ENCODE assay signal across 8 cellular contexts in the genomic region with DNA sequence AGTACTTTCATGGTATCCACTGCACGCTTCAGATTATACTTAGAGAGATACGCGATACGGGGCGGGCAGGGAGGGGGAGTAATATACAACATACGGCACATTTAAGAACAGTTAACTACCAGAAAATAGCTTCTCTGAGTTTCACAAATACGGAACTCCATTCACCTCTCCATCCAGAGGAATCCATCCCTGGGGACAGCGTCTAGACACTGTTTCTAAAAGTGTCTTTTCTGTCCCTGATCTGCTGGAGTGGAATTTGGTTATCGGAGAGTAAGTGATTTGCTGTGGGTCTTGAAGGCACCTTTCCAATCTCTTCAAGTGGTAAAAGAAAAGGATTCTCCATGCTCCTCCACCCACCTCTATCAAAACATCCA. TPM values are rescaled to one million over a fixed set of nuclear protein-coding genes. Genes with fewer than 3 reads are reported as not detected.
DNase-seq lines count a peak whose midpoint lies in the region; ATAC-seq and TF ChIP-seq lines count a peak whose summit lies in the region.

No MANE protein-coding gene starts in this region.

- peak overlapping the region; percentile 98 for H3K4me3 Mint-ChIP-seq in activated naive CD4-positive, alpha-beta T cell treated with anti-CD3 and anti-CD28 coated beads for 36 hours

- peak overlapping the region; percentile 89 for H3K9ac ChIP-seq in PC-3 (ENCODE audit: low read length)
- H3K9ac ChIP-seq in muscle layer of colon (ENCODE audit: low read length), result peak overlapping the region; percentile 91

- POLR2A ChIA-PET in PC-3 (lab: Charles Lee; ENCODE audit: unreplicated experiment), result interaction anchor here (0.5 to 1.8 kb wide), 2 partner anchors 131 to 188 kb away, joined by 3 to 8 read pairs; no protein-coding TSS in a partner anchor

- H3K4me2 ChIP-seq in PC-3 (ENCODE audit: low read length), result peak overlapping the region; percentile 86

- H3K9me3 ChIP-seq in PC-3 (ENCODE audit: low read length) (no peaks in the 10 kb centered on the region), muscle layer of colon (ENCODE audit: low read length) (no peaks in the 10 kb centered on the region)
- no peaks in the 10 kb centered on the region for H3K9me3 ChIP-seq in effector memory CD4-positive, alpha-beta T cell (ENCODE audit: control insufficient read depth, low read length)

- peak overlapping the region; percentile 69 for H3K27ac Mint-ChIP-seq in activated naive CD4-positive, alpha-beta T cell treated with anti-CD3 and anti-CD28 coated beads for 36 hours

- peak overlapping the region; percentile 94 for H2AFZ ChIP-seq in PC-3 (ENCODE audit: low read length)

- peaks cover 17% of the 10 kb centered on the region for H3K4me1 Mint-ChIP-seq in activated naive CD4-positive, alpha-beta T cell treated with anti-CD3 and anti-CD28 coated beads for 36 hours (ENCODE audit: low read depth)

- H3K9me3 Mint-ChIP-seq in activated naive CD4-positive, alpha-beta T cell treated with anti-CD3 and anti-CD28 coated beads for 36 hours, result no peaks in the 10 kb centered on the region

- BruUV-seq in PC-3 (replicated peaks; lab: Mats Ljungman, UMichigan), result no TSS peak

- ATAC-seq in PC-3 (peak; percentile 4; the same call in 1 of the 2 replicates), HG02884 (IDR thresholded peaks at IDR 0.05; ENCODE audit: unreplicated experiment) (no peak), HG02885 (IDR thresholded peaks at IDR 0.05; ENCODE audit: poor library complexity, unreplicated experiment) (no peak)

- peak; percentile 19 for DNase-seq in activated naive CD4-positive, alpha-beta T cell treated with anti-CD3 and anti-CD28 coated beads for 36 hours
- DNase-seq in activated naive CD4-positive, alpha-beta T cell treated with Interleukin-2 at 50 U/mL for 16 hours, result no peak
- DNase-seq in PC-3 (peak; percentile 15), GOT3 (lab: John Stamatoyannopoulos, UW) (no peak)
- no peak for DNase-seq in effector memory CD4-positive, alpha-beta T cell

- H3K27me3 ChIP-seq in PC-3 (ENCODE audit: low read length), result no peaks in the 10 kb centered on the region
- no peaks in the 10 kb centered on the region for H3K27me3 ChIP-seq in effector memory CD4-positive, alpha-beta T cell (replicated peaks; ENCODE audit: control insufficient read depth, insufficient read depth, low read length, poor library complexity, severe bottlenecking)
- no peaks in the 10 kb centered on the region for H3K27me3 ChIP-seq in muscle layer of colon (ENCODE audit: control insufficient read depth in 1 of 2, insufficient read depth in 2 of 2, low read length in 2 of 2)

- H3K27ac ChIP-seq in PC-3 (ENCODE audit: low read length) (no peak overlapping the region), muscle layer of colon (ENCODE audit: low read depth, low read length) (peak overlapping the region; percentile 59)
- H3K27ac ChIP-seq in effector memory CD4-positive, alpha-beta T cell (ENCODE audit: insufficient read depth, low read length, poor library complexity, severe bottlenecking), result peak overlapping the region; percentile 90

- H3K4me1 ChIP-seq in PC-3 (ENCODE audit: insufficient read depth, low read length), result peaks cover 16% of the 10 kb centered on the region
- no peaks in the 10 kb centered on the region for H3K4me1 ChIP-seq in effector memory CD4-positive, alpha-beta T cell (ENCODE audit: control insufficient read depth, insufficient read depth, low read length, poor library complexity, severe bottlenecking)
- H3K4me1 ChIP-seq in muscle layer of colon (ENCODE audit: insufficient read depth, low read length), result peaks cover 18% of the 10 kb centered on the region

- H3K9me2 ChIP-seq in PC-3 (replicated peaks; ENCODE audit: low read length), result no peaks in the 10 kb centered on the region

- CTCF ChIA-PET in activated naive CD4-positive, alpha-beta T cell treated with anti-CD3 and anti-CD28 coated beads for 36 hours (lab: Charles Lee), result interaction anchor here (0.9 to 2.1 kb wide), 5 partner anchors 35 to 224 kb away, joined by 3 to 6 read pairs (median 4); no protein-coding TSS in a partner anchor
- CTCF ChIA-PET in PC-3 (lab: Charles Lee), result no interaction called here

- intact Hi-C loops in activated naive CD4-positive, alpha-beta T cell treated with anti-CD3 and anti-CD28 coated beads for 36 hours (cut with micrococcal nuclease), result loop anchor here (1.0 to 5.0 kb wide), 8 partner anchors 37 to 224 kb away; no protein-coding TSS in a partner anchor
- intact Hi-C loops in PC-3 (cut with micrococcal nuclease), result loop anchor here (1.0 to 10.0 kb wide), 4 partner anchors 63 to 209 kb away; no protein-coding TSS in a partner anchor

- H3K27me3 Mint-ChIP-seq in activated naive CD4-positive, alpha-beta T cell treated with anti-CD3 and anti-CD28 coated beads for 36 hours (ENCODE audit: low read depth), result no peaks in the 10 kb centered on the region

- no peak for TF ChIP-seq CTCF in PC-3 (conservative IDR thresholded peaks at IDR 0.05; ENCODE audit: low read depth, low read length)

- peaks cover 4% of the 10 kb centered on the region for H3F3A ChIP-seq in PC-3 (ENCODE audit: low read length, unreplicated experiment)

- H3K36me3 ChIP-seq in PC-3 (ENCODE audit: low read depth, low read length) (peaks cover 13% of the 10 kb centered on the region), muscle layer of colon (ENCODE audit: insufficient read depth, low read length) (no peaks in the 10 kb centered on the region)
- peaks cover under 1% of the 10 kb centered on the region for H3K36me3 ChIP-seq in effector memory CD4-positive, alpha-beta T cell (ENCODE audit: control insufficient read depth, insufficient read depth, low read length)

- peaks cover 5% of the 10 kb centered on the region for H3K36me3 Mint-ChIP-seq in activated naive CD4-positive, alpha-beta T cell treated with anti-CD3 and anti-CD28 coated beads for 36 hours (ENCODE audit: low read depth)

- peaks cover 50% of the 10 kb centered on the region for H3K79me2 ChIP-seq in PC-3 (ENCODE audit: low read length)

- H3K4me3 ChIP-seq in PC-3 (ENCODE audit: low read length) (peak overlapping the region; percentile 69), muscle layer of colon (ENCODE audit: low read depth in 1 of 2, low read length in 2 of 2) (peak overlapping the region; percentile 85 to 88)
- H3K4me3 ChIP-seq in effector memory CD4-positive, alpha-beta T cell (ENCODE audit: insufficient read depth, low read depth, low read length, poor library complexity, severe bottlenecking), result peak overlapping the region; percentile 95

- H4K20me1 ChIP-seq in PC-3 (ENCODE audit: low read length), result peaks cover 12% of the 10 kb centered on the region

RNA-seq across cellular contexts. Expression of a gene that starts 0.8 kb away (rescaled TPM):
- 10 to 100 TPM; 12.1 to 13.7 TPM for total RNA-seq in activated naive CD4-positive, alpha-beta T cell treated with anti-CD3 and anti-CD28 coated beads for 36 hours
- total RNA-seq in PC-3 (2014; rRNA removed), result 41.1 and 55.3 TPM in 2 replicates

Comparison
In these comparisons a context has a peak if more than half of its experiments do, and no peak if none do; other contexts are left out.
1. DNase-seq: peak in activated naive CD4-positive, alpha-beta T cell treated with anti-CD3 and anti-CD28 coated beads for 36 hours (single experiment) and PC-3 (single experiment); none in activated naive CD4-positive, alpha-beta T cell treated with Interleukin-2 at 50 U/mL for 16 hours (single experiment), effector memory CD4-positive, alpha-beta T cell (0 of 3) and GOT3 (single experiment).
2. Peak in every context shown above with its lines, with median percentiles within 50 percentile points of each other: H3K4me3 ChIP-seq.